9 cellular contexts compared by ENCODE assay signal in the genomic region with DNA sequence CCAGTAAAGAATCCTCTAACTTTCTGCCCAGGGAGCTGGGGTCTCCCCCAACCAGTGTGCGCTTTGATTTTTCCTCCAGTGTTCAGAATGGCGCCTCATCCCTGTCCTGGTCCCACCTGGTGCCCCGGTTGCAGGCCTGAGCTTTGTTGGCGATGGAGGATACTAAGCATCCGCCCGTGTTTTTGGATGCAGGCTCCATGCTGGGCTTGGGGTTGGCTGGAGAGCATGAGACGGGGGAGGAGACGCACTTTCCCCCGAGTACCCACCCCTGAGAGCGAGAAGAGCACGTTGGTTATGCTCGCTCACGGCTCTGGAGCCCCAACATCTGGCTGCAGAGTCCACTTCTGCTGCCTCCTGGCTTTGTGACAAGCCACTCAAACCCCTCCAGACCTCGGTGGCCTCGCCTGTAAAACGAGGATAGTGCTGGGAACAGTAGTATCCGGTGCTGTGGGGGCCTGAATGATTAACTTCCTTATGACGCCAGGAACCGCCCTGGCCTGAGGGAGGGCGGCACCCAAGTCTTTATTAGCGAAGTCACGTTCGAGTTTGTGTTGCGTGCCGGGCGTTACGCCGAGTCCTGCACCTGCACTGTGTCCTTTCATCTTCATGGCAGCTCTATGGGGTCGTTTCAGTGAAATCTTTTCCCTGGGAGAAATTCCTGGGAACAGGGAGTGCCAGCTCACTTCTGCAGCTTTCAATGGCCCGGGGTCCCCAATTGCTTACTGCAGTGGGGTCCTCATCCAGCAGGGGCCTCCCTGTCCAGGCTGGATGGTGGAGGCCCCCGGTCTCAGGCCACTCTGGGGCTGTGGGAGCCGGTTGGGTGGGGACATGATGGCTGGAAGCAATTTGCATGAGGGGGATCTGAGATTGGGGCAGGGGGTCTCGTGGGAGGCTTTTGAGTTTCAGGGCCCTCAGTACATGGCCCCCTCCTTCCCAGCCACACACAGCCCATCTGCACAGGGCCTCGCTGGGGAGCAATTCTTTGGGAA. TPM values are rescaled to one million over a fixed set of nuclear protein-coding genes. Genes with fewer than 3 reads are reported as not detected.
DNase-seq lines count a peak whose midpoint lies in the region; ATAC-seq and TF ChIP-seq lines count a peak whose summit lies in the region.
"Had no signal": no experiment of that assay in that cellular context is flagged by ENCODE, and none has a peak within 500 bp of the region (broad histone marks: within the 10 kb centered on the region; RNA-seq: fewer than 3 reads in every experiment).

No MANE protein-coding gene starts in this region.

- H3K27me3 ChIP-seq in mucosa of stomach (ENCODE audit: control insufficient read depth, insufficient read depth, low read length): peaks cover 2% of the 10 kb centered on the region

- DNase-seq in A172 (ENCODE audit: low spot score) (peak; percentile 3), NB4 (ENCODE audit: low read depth) (peak; percentile 89), epithelial cell of esophagus (ENCODE audit: low read depth) (peak; percentile 16), inferior parietal cortex (ENCODE audit: extremely low spot score) (no peak), NCI-H82 treated with DMSO at 0.1 percent for 48 hours (lab: John Stamatoyannopoulos, UW; ENCODE audit: unreplicated experiment) (no peak)
- DNase-seq: NCI-H2081 had no signal

- H3K36me3 ChIP-seq in mucosa of stomach (ENCODE audit: control insufficient read depth, insufficient read depth, low read length): no peaks in the 10 kb centered on the region

- no peaks in the 10 kb centered on the region for H3K9me3 ChIP-seq in mucosa of stomach (ENCODE audit: control insufficient read depth, low read length)

- H3K4me3 ChIP-seq in NB4 (ENCODE audit: low read depth, low read length): peak overlapping the region; percentile 32
- H3K4me3 ChIP-seq in epithelial cell of esophagus (ENCODE audit: low read length): no peak overlapping the region
- H3K4me3 ChIP-seq in mucosa of stomach (ENCODE audit: low read length): no peak overlapping the region

- peaks cover 9% of the 10 kb centered on the region for H3K4me1 ChIP-seq in mucosa of stomach (ENCODE audit: control insufficient read depth, insufficient read depth, low read length)

- peak overlapping the region; percentile 28 for H3K9ac ChIP-seq in mucosa of stomach (ENCODE audit: low read length)

- TF ChIP-seq POLR2A in NB4 (IDR thresholded peaks at IDR 0.05; ENCODE audit: extremely low read depth, insufficient read length): peak; percentile 56

- ATAC-seq in GM21723 (IDR thresholded peaks at IDR 0.05; ENCODE audit: unreplicated experiment): no peak
- ATAC-seq in HG02870 (IDR thresholded peaks at IDR 0.05; ENCODE audit: unreplicated experiment): no peak

- peak; percentile 13 for TF ChIP-seq CTCF in NB4 (IDR thresholded peaks at IDR 0.05; ENCODE audit: low read depth, low read length)
- TF ChIP-seq CTCF in epithelial cell of esophagus (IDR thresholded peaks at IDR 0.05; ENCODE audit: insufficient read depth, low read depth, low read length, missing control alignments): no peak

RNA-seq across cellular contexts. Expression of a gene that starts 25.5 kb away (rescaled TPM):
- total RNA-seq in A172 (2014; rRNA removed; shearing (Covaris generic)): not detected in 2 replicates

RNA-seq across cellular contexts. Expression of a gene that starts 51.6 kb away (rescaled TPM):
- 5.7 and 11.8 TPM in 2 replicates for total RNA-seq in A172 (2014; rRNA removed; shearing (Covaris generic))

RNA-seq across cellular contexts. Expression of a gene that starts 51.6 kb away (rescaled TPM):
- 62.6 and 64.7 TPM in 2 replicates for total RNA-seq in A172 (2014; rRNA removed; shearing (Covaris generic))

RNA-seq across cellular contexts. Expression of a gene that starts 57.8 kb away (rescaled TPM):
- total RNA-seq in A172 (2014; rRNA removed; shearing (Covaris generic)): 0.69 and 0.86 TPM in 2 replicates

Comparison
In these comparisons a context has a peak if more than half of its experiments do, and no peak if none do; other contexts are left out.
1. DNase-seq: peak in A172 (single experiment), NB4 (single experiment) and epithelial cell of esophagus (single experiment); none in inferior parietal cortex (single experiment) and NCI-H82 treated with DMSO at 0.1 percent for 48 hours (single experiment).